In the genomic region with DNA sequence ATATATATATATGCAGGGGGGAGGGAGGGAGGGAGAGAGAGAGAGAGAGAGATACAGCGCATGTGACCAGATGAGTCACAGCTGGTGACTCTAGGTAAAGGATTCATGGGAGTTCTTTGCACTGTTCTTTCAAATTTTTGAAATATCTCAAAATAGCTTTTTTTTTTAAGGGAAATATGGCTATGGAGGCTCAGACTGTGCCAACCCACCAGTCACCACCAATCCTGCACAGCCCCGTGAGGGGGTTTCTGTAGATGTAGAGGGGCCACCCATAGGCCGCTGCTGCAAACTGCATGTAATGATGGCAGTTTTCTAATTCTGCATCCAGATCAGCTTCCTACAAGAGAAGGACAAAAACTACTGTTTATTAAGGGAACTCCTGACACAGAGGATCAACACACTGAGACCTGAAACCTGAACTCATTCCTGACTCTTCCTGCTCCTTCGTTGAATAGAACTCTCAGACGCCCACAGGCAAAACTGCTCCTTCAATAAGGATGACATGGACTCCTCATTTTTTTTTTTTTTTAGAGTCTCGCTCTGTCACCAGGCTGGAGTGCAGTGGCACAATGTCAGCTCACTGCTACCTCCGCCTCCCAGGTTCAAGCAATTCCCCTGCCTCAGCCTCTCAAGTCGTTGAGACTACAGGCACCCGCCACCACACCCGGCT, we compare ENCODE assay signal across 10 cellular contexts. TPM values are rescaled to one million over a fixed set of nuclear protein-coding genes. Genes with fewer than 3 reads are reported as not detected.
DNase-seq lines count a peak whose midpoint lies in the region; ATAC-seq, FAIRE-seq and TF ChIP-seq lines count a peak whose summit lies in the region.
"Had no signal": no experiment of that assay in that cellular context is flagged by ENCODE, and none has a peak within 500 bp of the region (broad histone marks: within the 10 kb centered on the region; RNA-seq: fewer than 3 reads in every experiment).

No MANE protein-coding gene starts in this region.

- H3K4me1 ChIP-seq in mucosa of descending colon (ENCODE audit: low read depth) (peaks cover 7% of the 10 kb centered on the region), pancreas (peaks cover 0 to 3% (median 0%) of the 10 kb centered on the region in 3 donors)

- H3K36me3 ChIP-seq in kidney epithelial cell (ENCODE audit: control insufficient read depth, insufficient read depth, low read length), result peaks cover 3% of the 10 kb centered on the region
- no peaks in the 10 kb centered on the region for H3K36me3 ChIP-seq in mucosa of descending colon (ENCODE audit: low read depth)
- peaks cover 0 to 8% (median 0%) of the 10 kb centered on the region in 3 donors for H3K36me3 ChIP-seq in pancreas

- FAIRE-seq in pancreas (lab: Jason Lieb, UNC), result no peak

- H3K27me3 ChIP-seq in kidney epithelial cell (ENCODE audit: control insufficient read depth, insufficient read depth, low read length) (no peaks in the 10 kb centered on the region), pancreas (no peaks in the 10 kb centered on the region)

- WGBS in pancreas, 2 donors, result 92 to 93% methylated on average over 10 of the region's 10 CpGs

- in situ Hi-C loops in astrocyte of the cerebellum (cut with HindIII; ENCODE audit: low sequenced_read_pairs), result no loop called here

- DNase-seq in CD1c-positive myeloid dendritic cell (ENCODE audit: extremely low spot score) (peak; percentile 21), HPDE6-E6E7 (ENCODE audit: extremely low spot score) (peak; percentile 28), astrocyte of the cerebellum (ENCODE audit: low read depth) (no peak), kidney epithelial cell (ENCODE audit: low read depth) (no peak), mucosa of descending colon (no peak), pancreas (no peak)
- no peak for DNase-seq in stimulated activated naive CD4-positive, alpha-beta T cell treated with Interleukin-2 at 50 U/mL for 16 hours (lab: John Stamatoyannopoulos, UW)
- DNase-seq: natural killer cell, NCI-H524 treated with DMSO at 0.1 percent for 48 hours had no signal

- no peak overlapping the region for H3K27ac ChIP-seq in pancreas

- ATAC-seq in mucosa of descending colon (no peak), HG02840 (IDR thresholded peaks at IDR 0.05; ENCODE audit: low FRiP score, unreplicated experiment) (no peak), pancreas (no peak)
- ATAC-seq: natural killer cell had no signal

- H3K4me3 ChIP-seq in astrocyte of the cerebellum (ENCODE audit: low read depth, low read length) (no peak overlapping the region), kidney epithelial cell (ENCODE audit: low read depth, low read length) (no peak overlapping the region), mucosa of descending colon (no peak overlapping the region), pancreas (no peak overlapping the region)

- H3K9me3 ChIP-seq in mucosa of descending colon (no peaks in the 10 kb centered on the region), pancreas (no peaks in the 10 kb centered on the region)

- TF ChIP-seq CTCF in astrocyte of the cerebellum (IDR thresholded peaks at IDR 0.05; ENCODE audit: low read depth, low read length, missing control alignments) (peak; percentile 38), kidney epithelial cell (IDR thresholded peaks at IDR 0.05; ENCODE audit: insufficient read depth, low read length, poor library complexity, severe bottlenecking) (peak; percentile 21), mucosa of descending colon (IDR thresholded peaks at IDR 0.05) (no peak), pancreas (IDR thresholded peaks at IDR 0.05) (no peak)

- intact Hi-C loops in mucosa of descending colon (cut with DNase I, micrococcal nuclease), result loop anchor here in 1 of 2 donors (10.0 kb wide), 1 partner anchor 156 kb away; the partner anchor contains the start of gene CYTH3
- intact Hi-C loops in pancreas (cut with DNase I), result no loop called here

RNA-seq across cellular contexts. Expression of gene DAGLB, which starts 17.3 kb away (rescaled TPM):
- 13.6 and 18.1 TPM in 2 replicates for total RNA-seq in kidney epithelial cell
- total RNA-seq in mucosa of descending colon, result 10 to 100 TPM; 18.4 to 25.4 (median 20.3) TPM
- total RNA-seq in pancreas, result 10 to 100 TPM in 3 of 6 donors, 1 to 10 TPM in 3; 7.8 to 15.3 (median 9.9) TPM
- 10 to 100 TPM in 1 of 2 donors, 1 to 10 TPM in 1; 10.0 to 16.7 TPM for polyA plus RNA-seq in pancreas

RNA-seq across cellular contexts. Expression of gene KDELR2, which starts 53.5 kb away (rescaled TPM):
- total RNA-seq in kidney epithelial cell (92.3 and 110 TPM in 2 replicates), mucosa of descending colon (100 to 1,000 TPM; 118 to 225 (median 219) TPM), pancreas (10 to 100 TPM; 54.2 to 97.0 (median 82.5) TPM)
- 10 to 100 TPM; 47.2 to 63.4 TPM for polyA plus RNA-seq in pancreas

RNA-seq across cellular contexts. Expression of gene RAC1, which starts 56.1 kb away (rescaled TPM):
- 214 and 250 TPM in 2 replicates for total RNA-seq in kidney epithelial cell
- total RNA-seq in mucosa of descending colon, result 100 to 1,000 TPM; 294 to 402 (median 391) TPM
- 100 to 1,000 TPM in 1 of 6 donors, 10 to 100 TPM in 5; 62.7 to 137 (median 81.8) TPM for total RNA-seq in pancreas
- polyA plus RNA-seq in pancreas, result 100 to 1,000 TPM in 1 of 2 donors, 10 to 100 TPM in 1; 92.7 to 149 TPM

Comparison
In these comparisons a context has a peak if more than half of its experiments do, and no peak if none do; other contexts are left out.
1. DNase-seq: peak in CD1c-positive myeloid dendritic cell (single experiment) and HPDE6-E6E7 (single experiment); none in astrocyte of the cerebellum (single experiment), kidney epithelial cell (single experiment), mucosa of descending colon (0 of 3), pancreas (0 of 6) and stimulated activated naive CD4-positive, alpha-beta T cell treated with Interleukin-2 at 50 U/mL for 16 hours (single experiment).
2. CTCF ChIP-seq: peak in astrocyte of the cerebellum (single experiment) and kidney epithelial cell (single experiment); none in mucosa of descending colon (single experiment) and pancreas (0 of 4).